8 cellular contexts compared by ENCODE assay signal in the genomic region with DNA sequence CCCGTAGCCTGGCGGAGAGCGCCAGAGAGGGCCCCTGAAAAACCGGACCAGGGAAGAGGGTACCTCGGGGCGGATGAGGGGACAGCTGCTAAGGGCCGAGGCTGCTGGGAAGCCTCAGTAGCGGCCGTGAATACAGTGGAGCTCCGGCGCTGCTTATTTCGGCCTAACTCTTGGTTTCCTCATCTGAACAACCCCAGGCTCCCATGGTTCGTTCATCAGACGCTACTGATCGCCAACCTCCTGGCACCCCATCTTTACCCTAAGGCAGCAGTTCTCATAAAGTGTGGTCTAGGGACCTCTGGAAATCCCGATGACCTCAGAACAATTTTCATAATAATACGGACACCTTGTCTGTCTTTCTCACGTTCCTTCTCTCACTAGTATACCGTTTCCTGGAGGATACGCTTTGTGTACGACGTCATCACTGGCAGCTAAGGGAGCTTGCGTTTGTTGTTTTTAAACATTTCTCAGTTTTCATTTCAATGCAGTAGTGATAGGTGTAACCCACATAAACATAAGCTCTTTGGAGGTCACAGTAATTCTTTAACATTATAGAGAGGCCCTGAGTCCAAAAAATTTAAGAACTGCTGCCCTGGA. TPM values are rescaled to one million over a fixed set of nuclear protein-coding genes. Genes with fewer than 3 reads are reported as not detected.
DNase-seq lines count a peak whose midpoint lies in the region; ATAC-seq and TF ChIP-seq lines count a peak whose summit lies in the region.

No MANE protein-coding gene starts in this region.

- TF ChIP-seq EP300 in transverse colon (IDR thresholded peaks at IDR 0.05; ENCODE audit: low read depth), result no peak

- H3K9me3 ChIP-seq in left ventricle myocardium inferior (replicated peaks) (peaks cover 7% of the 10 kb centered on the region), transverse colon (no peaks in the 10 kb centered on the region)

- no peak for DNase-seq in left ventricle myocardium inferior
- no peak for DNase-seq in left ventricle myocardium superior
- peak; percentile 65 for DNase-seq in NCI-H2227 treated with DMSO at 0.1 percent for 48 hours (lab: John Stamatoyannopoulos, UW)
- peak; percentile 55 to 61 for DNase-seq in cardiac fibroblast (ENCODE audit: low read depth in 2 of 2)
- no peak for DNase-seq in lower leg skin (ENCODE audit: low spot score in 2 of 2)
- DNase-seq in transverse colon, result peak; percentile 11
- DNase-seq in CD1c-positive myeloid dendritic cell (ENCODE audit: extremely low spot score), result no peak

- WGBS in lower leg skin, 2 donors, result 1 to 2% methylated on average over 22 to 23 of the region's 23 CpGs
- 0 to 1% methylated on average over 3 to 23 of the region's 23 CpGs for WGBS in transverse colon (ENCODE audit: low coverage in 1 of 2), 2 donors

- peak; percentile 16 for TF ChIP-seq CTCF in left ventricle myocardium inferior (IDR thresholded peaks at IDR 0.05; ENCODE audit: borderline replicate concordance)
- no peak for TF ChIP-seq CTCF in cardiac fibroblast (IDR thresholded peaks at IDR 0.05; ENCODE audit: low read depth, low read length)
- no peak for TF ChIP-seq CTCF in lower leg skin (IDR thresholded peaks at IDR 0.05)
- no peak for TF ChIP-seq CTCF in transverse colon (IDR thresholded peaks at IDR 0.05)

- H3K4me3 ChIP-seq in left ventricle myocardium inferior (peak overlapping the region; percentile 89), cardiac fibroblast (replicated peaks in 1 of 2; ENCODE audit: low read depth in 2 of 2, low read length in 2 of 2) (peak overlapping the region; percentile 75 to 76), lower leg skin (ENCODE audit: low read depth, poor library complexity, severe bottlenecking) (peak overlapping the region; percentile 83), transverse colon (peak overlapping the region; percentile 19 to 97 (median 75))

- H3K27me3 ChIP-seq in left ventricle myocardium inferior (ENCODE audit: low read depth), result peaks cover 21% of the 10 kb centered on the region
- peaks cover 3% of the 10 kb centered on the region for H3K27me3 ChIP-seq in transverse colon

- H3K4me1 ChIP-seq in left ventricle myocardium inferior (peaks cover 49% of the 10 kb centered on the region), transverse colon (peaks cover 0 to 33% (median 13%) of the 10 kb centered on the region in 4 donors)

- no peak for ATAC-seq in left ventricle myocardium superior
- ATAC-seq in HG02840 (IDR thresholded peaks at IDR 0.05; ENCODE audit: low FRiP score, unreplicated experiment), result peak; percentile 37

- in situ Hi-C loops in transverse colon (cut with MboI; ENCODE audit: low pct_ligation_motif_present in 1 of 4, low pct_unique_long_range_greater_than_20kb in 1 of 4, low sequenced_read_pairs in 3 of 4), result no loop called here

- H3K27ac ChIP-seq in left ventricle myocardium inferior (replicated peaks), result peak overlapping the region; percentile 93
- peak overlapping the region; percentile 90 to 97 (median 94) for H3K27ac ChIP-seq in transverse colon

- TF ChIP-seq POLR2A in lower leg skin (IDR thresholded peaks at IDR 0.05) (no peak), transverse colon (IDR thresholded peaks at IDR 0.05) (no peak)

- H3K36me3 ChIP-seq in left ventricle myocardium inferior, result no peaks in the 10 kb centered on the region
- no peaks in the 10 kb centered on the region for H3K36me3 ChIP-seq in transverse colon

- intact Hi-C loops in left ventricle myocardium inferior (cut with micrococcal nuclease) (no loop called here), left ventricle myocardium superior (cut with micrococcal nuclease) (no loop called here), lower leg skin (cut with DNase I; ENCODE audit: low total_unique reads) (no loop called here), transverse colon (cut with DNase I; ENCODE audit: low total_unique reads) (loop anchor here (5.0 kb wide), 1 partner anchor 57 kb away; the partner anchor contains the start of gene NKX3-2)

RNA-seq across cellular contexts. Expression of gene RAB28, which starts 0.7 kb away (rescaled TPM):
- total RNA-seq in left ventricle myocardium inferior (25.9 TPM), left ventricle myocardium superior (20.8 TPM), lower leg skin (10 to 100 TPM in 3 of 4 donors, 1 to 10 TPM in 1; 7.2 to 14.9 (median 13.1) TPM), transverse colon (10 to 100 TPM in 3 of 4 donors, 1 to 10 TPM in 1; 6.4 to 19.5 (median 17.8) TPM)

RNA-seq across cellular contexts. Expression of gene NKX3-2, which starts 59.5 kb away (rescaled TPM):
- total RNA-seq in left ventricle myocardium inferior (not detected), left ventricle myocardium superior (not detected), lower leg skin (under 1 TPM in 1 of 4 donors, not detected in 3; 0.78 TPM), transverse colon (10 to 100 TPM in 1 of 4 donors, 1 to 10 TPM in 3; 3.8 to 19.5 (median 5.1) TPM)

Comparison
In these comparisons a context has a peak if more than half of its experiments do, and no peak if none do; other contexts are left out.
1. DNase-seq: peak in NCI-H2227 treated with DMSO at 0.1 percent for 48 hours (single experiment), cardiac fibroblast (2 of 2) and transverse colon (single experiment); none in left ventricle myocardium inferior (single experiment), left ventricle myocardium superior (single experiment), lower leg skin (0 of 2) and CD1c-positive myeloid dendritic cell (single experiment).
2. Peak in every context shown above with its lines, with median percentiles within 50 percentile points of each other: H3K4me3 ChIP-seq.